In the genomic region with DNA sequence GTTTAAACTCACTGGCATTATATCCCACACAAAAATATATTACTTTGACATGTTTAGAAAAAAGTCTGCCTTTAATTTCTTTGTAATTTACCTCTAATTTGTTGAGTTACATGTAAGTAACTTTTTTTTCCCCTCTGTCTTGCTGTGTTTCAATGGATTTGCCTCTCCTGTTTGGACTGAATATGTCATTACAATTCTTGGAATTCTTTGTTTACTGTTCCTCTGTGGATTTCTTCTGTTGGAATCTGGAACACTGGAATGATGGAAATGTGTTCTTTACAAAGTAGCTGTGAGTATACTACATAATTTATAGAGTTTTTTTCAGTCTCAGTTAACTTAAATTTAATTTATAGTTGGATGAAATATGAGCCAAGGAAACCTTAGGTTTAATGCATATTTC, we compare ENCODE assay signal across 11 cellular contexts. TPM values are rescaled to one million over a fixed set of nuclear protein-coding genes. Genes with fewer than 3 reads are reported as not detected.
DNase-seq lines count a peak whose midpoint lies in the region; ATAC-seq and TF ChIP-seq lines count a peak whose summit lies in the region.
"Had no signal": no experiment of that assay in that cellular context is flagged by ENCODE, and none has a peak within 500 bp of the region (broad histone marks: within the 10 kb centered on the region; RNA-seq: fewer than 3 reads in every experiment).

No MANE protein-coding gene starts in this region.

- H3K36me3 ChIP-seq in HUES64 (ENCODE audit: insufficient read depth, low read length) = peaks cover 35% of the 10 kb centered on the region

- no peak overlapping the region for H3K4me3 ChIP-seq in HUES64 (ENCODE audit: low read length)
- H3K4me3 ChIP-seq in coronary artery = peak overlapping the region; percentile 13

- H3K27me3 ChIP-seq in HUES64 (ENCODE audit: insufficient read depth, low read length) = no peaks in the 10 kb centered on the region

- no peak for TF ChIP-seq CTCF in coronary artery (IDR thresholded peaks at IDR 0.05)
- TF ChIP-seq CTCF in GM13977 (IDR thresholded peaks at IDR 0.05; ENCODE audit: extremely low read depth, insufficient read depth, missing control alignments) = no peak

- no peak overlapping the region for H3K9ac ChIP-seq in HUES64 (ENCODE audit: low read depth, low read length)

- no peak for ATAC-seq in activated naive CD4-positive, alpha-beta T cell treated with anti-CD3 and anti-CD28 coated beads, Interleukin-2, amount 50 U/mL, for 72 hours
- no peak for ATAC-seq in GM21619 (IDR thresholded peaks at IDR 0.05; ENCODE audit: unreplicated experiment)

- H3K4me1 ChIP-seq in HUES64 (ENCODE audit: insufficient read depth, low read length) = peaks cover 15% of the 10 kb centered on the region

- H3K9me3 Mint-ChIP-seq in activated naive CD4-positive, alpha-beta T cell treated with anti-CD3 and anti-CD28 coated beads, Interleukin-2, amount 50 U/mL, for 72 hours = no peaks in the 10 kb centered on the region
- H3K9me3 Mint-ChIP-seq: activated naive CD4-positive, alpha-beta T cell treated with anti-CD3 and anti-CD28 coated beads, Interleukin-2, amount 10 ng/mL, durations not matched to agents 7 days and 5 days had no signal

- H3K36me3 Mint-ChIP-seq in activated naive CD4-positive, alpha-beta T cell treated with anti-CD3 and anti-CD28 coated beads, Interleukin-2, amount 50 U/mL, for 72 hours = peaks cover 7 to 34% of the 10 kb centered on the region in 2 donors

- no peaks in the 10 kb centered on the region for H3K9me3 ChIP-seq in HUES64 (ENCODE audit: insufficient read depth, low read depth, low read length)

- DNase-seq in AG08396 (ENCODE audit: low spot score) (peak; percentile 16), coronary artery (ENCODE audit: low spot score) (no peak), myocyte (ENCODE audit: low read depth) (peak; percentile 28), GM13977 (ENCODE audit: low spot score) (no peak), DMS153 (lab: John Stamatoyannopoulos, UW) (no peak)
- DNase-seq in activated naive CD4-positive, alpha-beta T cell treated with anti-CD3 and anti-CD28 coated beads, Interleukin-2, amount 50 U/mL, for 72 hours (ENCODE audit: low spot score in 2 of 2) = no peak
- DNase-seq: activated naive CD4-positive, alpha-beta T cell treated with anti-CD3 and anti-CD28 coated beads, Interleukin-2, amount 10 ng/mL, durations not matched to agents 7 days and 5 days; C1 segment of cervical spinal cord; NCI-H2081 had no signal

- H3K27ac Mint-ChIP-seq in activated naive CD4-positive, alpha-beta T cell treated with anti-CD3 and anti-CD28 coated beads, Interleukin-2, amount 50 U/mL, for 72 hours = no peak overlapping the region
- H3K27ac Mint-ChIP-seq: activated naive CD4-positive, alpha-beta T cell treated with anti-CD3 and anti-CD28 coated beads, Interleukin-2, amount 10 ng/mL, durations not matched to agents 7 days and 5 days had no signal

- H3K27ac ChIP-seq in HUES64 (ENCODE audit: low read depth, low read length) = peak overlapping the region; percentile 36; the same call in 1 of the 2 replicates
- peak overlapping the region in 1 of 2 donors; percentile 5 for H3K27ac ChIP-seq in coronary artery

- in situ Hi-C loops in GM13977 (cut with MboI; ENCODE audit: low pct_unique_long_range_greater_than_20kb, low sequenced_read_pairs, unreplicated experiment) = no loop called here

RNA-seq across cellular contexts. Expression of gene SEPTIN7, which starts 30.4 kb away (rescaled TPM):
- 218 TPM for polyA plus RNA-seq in HUES64 (2013, experiment 1 of 2)
- 244 TPM for polyA plus RNA-seq in HUES64 (2013, experiment 2 of 2)
- 345 and 379 TPM in 2 replicates for total RNA-seq in myocyte
- 169 TPM for polyA plus RNA-seq in myocyte (2012)
- 100 to 1,000 TPM; 198 to 224 TPM for total RNA-seq in activated naive CD4-positive, alpha-beta T cell treated with anti-CD3 and anti-CD28 coated beads, Interleukin-2, amount 50 U/mL, for 72 hours

Comparison
In these comparisons a context has a peak if more than half of its experiments do, and no peak if none do; other contexts are left out.
1. DNase-seq: peak in AG08396 (single experiment) and myocyte (single experiment); none in coronary artery (single experiment), activated naive CD4-positive, alpha-beta T cell treated with anti-CD3 and anti-CD28 coated beads, Interleukin-2, amount 50 U/mL, for 72 hours (0 of 2), GM13977 (single experiment) and DMS153 (single experiment).